ENCODE assay signal across 10 cellular contexts in genomic region chr7:1537631-1538412, GRCh38. TPM values are rescaled to one million over a fixed set of nuclear protein-coding genes. Genes with fewer than 3 reads are reported as not detected.
DNase-seq lines count a peak whose midpoint lies in the region; ATAC-seq and TF ChIP-seq lines count a peak whose summit lies in the region.
"Had no signal": no experiment of that assay in that cellular context is flagged by ENCODE, and none has a peak within 500 bp of the region (broad histone marks: within the 10 kb centered on the region; RNA-seq: fewer than 3 reads in every experiment).

No MANE protein-coding gene starts in this region.

- intact Hi-C loops in adrenal gland (cut with DNase I) (no loop called here), cardiac septum (cut with DNase I) (loop anchor here (1.0 to 2.0 kb wide), 2 partner anchors 25 to 33 kb away; partner anchors contain the start of gene PSMG3), posterior cingulate gyrus (cut with DNase I) (no loop called here)

- WGBS in adrenal gland, 4 donors = 21 to 68% (median 28%) methylated on average over 14 to 50 of the region's 50 CpGs

- no peaks in the 10 kb centered on the region for H3K9me3 ChIP-seq in adrenal gland (replicated peaks in 1 of 3)

- peak; percentile 4 to 23 for TF ChIP-seq POLR2A in adrenal gland (IDR thresholded peaks at IDR 0.05)

- peak; percentile 39 for DNase-seq in activated CD4-positive, alpha-beta T cell treated with anti-CD3 and anti-CD28 coated beads for 48 hours
- no peak for DNase-seq in activated CD4-positive, alpha-beta T cell treated with anti-CD3 and anti-CD28 coated beads, Interleukin-2, amount 50 U/mL, for 1 hour
- peak; percentile 95 to 99 (median 98) for DNase-seq in adrenal gland
- DNase-seq in cardiac septum (ENCODE audit: low spot score) = peak; percentile 94
- DNase-seq in posterior cingulate gyrus = peak; percentile 64 to 97 (median 87)
- no peak for DNase-seq in SHP77 treated with DMSO at 0.1 percent for 48 hours (lab: John Stamatoyannopoulos, UW)
- no peak for DNase-seq in NCI-H2107 treated with DMSO at 0.1 percent for 48 hours (lab: John Stamatoyannopoulos, UW; ENCODE audit: unreplicated experiment)
- DNase-seq: DND-41 had no signal

- H3K4me3 ChIP-seq in adrenal gland = peak overlapping the region in 3 of 4 donors; percentile 6 to 54 (median 43)

- peaks cover 38 to 51% of the 10 kb centered on the region in 2 donors for H3K4me1 ChIP-seq in adrenal gland (replicated peaks in 1 of 2)

- H3K27ac ChIP-seq in adrenal gland = peak overlapping the region; percentile 97 to 100 (median 99)

- H3K27me3 ChIP-seq in adrenal gland = no peaks in the 10 kb centered on the region

- ATAC-seq in HG03442 (IDR thresholded peaks at IDR 0.05; ENCODE audit: unreplicated experiment) = no peak

- peaks cover 0 to 33% of the 10 kb centered on the region in 2 donors for H3K36me3 ChIP-seq in adrenal gland (replicated peaks in 1 of 2)

- no peak for TF ChIP-seq CTCF in adrenal gland (IDR thresholded peaks at IDR 0.05)

RNA-seq across cellular contexts. Expression of gene MAFK, which starts 7.3 kb away (rescaled TPM):
- total RNA-seq in adrenal gland (10 to 100 TPM; 17.2 to 34.1 (median 20.6) TPM), cardiac septum (192 TPM)
- 10 to 100 TPM in 2 of 3 donors, 1 to 10 TPM in 1; 1.5 to 72.2 (median 37.6) TPM for polyA plus RNA-seq in adrenal gland

RNA-seq across cellular contexts. Expression of gene TMEM184A, which starts 18.2 kb away (rescaled TPM):
- total RNA-seq in adrenal gland = 1 to 10 TPM in 2 of 8 donors, under 1 TPM in 5, not detected in 1; 0.06 to 1.3 (median 0.72) TPM
- 1 to 10 TPM in 2 of 3 donors, not detected in 1; 1.2 to 2.1 TPM for polyA plus RNA-seq in adrenal gland
- 0.08 TPM for total RNA-seq in cardiac septum
- total RNA-seq: activated CD8-positive, alpha-beta memory T cell treated with anti-CD3 and anti-CD28 coated beads for 36 hours had no signal

RNA-seq across cellular contexts. Expression of gene PSMG3, which starts 32.0 kb away (rescaled TPM):
- 10 to 100 TPM; 19.1 to 64.3 (median 25.5) TPM for total RNA-seq in adrenal gland
- 10 to 100 TPM; 17.3 to 82.7 (median 68.4) TPM for polyA plus RNA-seq in adrenal gland
- 12.1 TPM for total RNA-seq in cardiac septum

RNA-seq across cellular contexts. Expression of gene INTS1, which starts 33.6 kb away (rescaled TPM):
- total RNA-seq in adrenal gland (100 to 1,000 TPM in 2 of 8 donors, 10 to 100 TPM in 6; 44.3 to 110 (median 72.8) TPM), cardiac septum (54.7 TPM)
- polyA plus RNA-seq in adrenal gland = 100 to 1,000 TPM in 1 of 3 donors, 10 to 100 TPM in 1, 1 to 10 TPM in 1; 4.7 to 152 (median 77.6) TPM

Comparison
In these comparisons a context has a peak if more than half of its experiments do, and no peak if none do; other contexts are left out.
1. DNase-seq: peak in activated CD4-positive, alpha-beta T cell treated with anti-CD3 and anti-CD28 coated beads for 48 hours (single experiment), adrenal gland (7 of 7), cardiac septum (single experiment) and posterior cingulate gyrus (10 of 10); none in activated CD4-positive, alpha-beta T cell treated with anti-CD3 and anti-CD28 coated beads, Interleukin-2, amount 50 U/mL, for 1 hour (single experiment), SHP77 treated with DMSO at 0.1 percent for 48 hours (single experiment) and NCI-H2107 treated with DMSO at 0.1 percent for 48 hours (single experiment).